ENCODE assay signal across 11 cellular contexts in the genomic region with DNA sequence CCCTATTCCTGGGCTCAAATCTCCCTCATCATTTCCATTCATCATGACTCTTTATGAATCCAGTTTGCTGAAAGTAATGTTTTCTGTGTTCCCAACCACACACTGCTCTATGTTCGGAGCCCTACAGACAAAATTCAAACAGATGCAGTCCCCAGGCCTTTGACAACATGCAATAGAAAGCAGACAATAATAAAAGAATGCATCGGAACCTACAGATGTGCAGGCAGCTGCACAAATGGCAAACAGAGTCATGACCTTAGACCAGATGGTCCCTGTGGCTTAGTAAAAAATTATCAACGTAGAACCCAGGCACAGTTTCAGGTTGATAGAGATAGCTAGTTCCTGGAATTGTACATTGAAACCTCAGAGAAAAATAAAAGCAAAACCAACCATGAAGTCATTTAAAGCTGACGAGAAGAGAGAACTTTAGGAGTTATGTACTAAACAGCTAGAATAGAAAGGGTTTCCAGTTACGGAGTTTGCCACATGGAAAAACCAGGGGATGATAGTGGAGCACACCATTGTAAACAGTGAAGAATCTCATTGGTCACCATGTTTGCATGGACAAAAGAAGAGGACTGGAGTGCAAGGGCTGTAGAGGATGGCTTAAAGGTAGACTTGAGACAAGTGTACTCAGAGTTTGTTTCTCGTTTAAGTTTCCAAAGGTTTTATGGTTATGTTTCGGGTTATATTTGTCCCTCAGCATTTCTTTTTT. TPM values are rescaled to one million over a fixed set of nuclear protein-coding genes. Genes with fewer than 3 reads are reported as not detected.
DNase-seq lines count a peak whose midpoint lies in the region; ATAC-seq, FAIRE-seq and TF ChIP-seq lines count a peak whose summit lies in the region.
"Had no signal": no experiment of that assay in that cellular context is flagged by ENCODE, and none has a peak within 500 bp of the region (broad histone marks: within the 10 kb centered on the region; RNA-seq: fewer than 3 reads in every experiment).

No MANE protein-coding gene starts in this region.

- no peak for TF ChIP-seq POLR2A in testis (IDR thresholded peaks at IDR 0.05)

- H3K4me3 ChIP-seq in astrocyte (ENCODE audit: insufficient read depth, low read depth, low read length) (no peak overlapping the region), testis (no peak overlapping the region)
- H3K4me3 ChIP-seq: lung had no signal

- no peaks in the 10 kb centered on the region for H3K36me3 Mint-ChIP-seq in astrocyte (ENCODE audit: low read depth, unreplicated experiment)

- H3K36me3 ChIP-seq in astrocyte (ENCODE audit: insufficient read depth, low read length) (no peaks in the 10 kb centered on the region), testis (ENCODE audit: low read depth, missing control alignments) (no peaks in the 10 kb centered on the region)

- intact Hi-C loops in testis (cut with DNase I; ENCODE audit: low total_unique reads) = no loop called here

- peaks cover 43% of the 10 kb centered on the region for H3K4me1 Mint-ChIP-seq in astrocyte (ENCODE audit: low read depth, unreplicated experiment)

- no peak overlapping the region for H3K9ac ChIP-seq in astrocyte (ENCODE audit: low read length)

- no peaks in the 10 kb centered on the region for H3K79me2 ChIP-seq in astrocyte (ENCODE audit: insufficient read depth, low read length)

- no peak for FAIRE-seq in astrocyte (lab: Jason Lieb, UNC)

- no peak overlapping the region for H3K27ac Mint-ChIP-seq in astrocyte (ENCODE audit: unreplicated experiment)

- H2AFZ ChIP-seq in astrocyte (ENCODE audit: low read depth, low read length) = no peak overlapping the region

- H3K27ac ChIP-seq in astrocyte (ENCODE audit: low read depth, low read length) (no peak overlapping the region), testis (no peak overlapping the region)
- H3K27ac ChIP-seq: epithelial cell of prostate had no signal

- H3K4me3 Mint-ChIP-seq in astrocyte (ENCODE audit: unreplicated experiment) = no peak overlapping the region

- TF ChIP-seq CTCF in astrocyte (IDR thresholded peaks at IDR 0.05; ENCODE audit: insufficient read depth, low read depth, low read length) = no peak
- TF ChIP-seq CTCF in testis (IDR thresholded peaks at IDR 0.05) = no peak

- H3K4me2 ChIP-seq in astrocyte (ENCODE audit: low read length) = peak overlapping the region; percentile 70

- ATAC-seq in GM18867 (IDR thresholded peaks at IDR 0.05; ENCODE audit: unreplicated experiment) = peak; percentile 81
- ATAC-seq in GM21529 (IDR thresholded peaks at IDR 0.05; ENCODE audit: unreplicated experiment) = peak; percentile 84
- ATAC-seq in HG03457 (IDR thresholded peaks at IDR 0.05; ENCODE audit: unreplicated experiment) = peak; percentile 92

- no peaks in the 10 kb centered on the region for H3K27me3 ChIP-seq in astrocyte (ENCODE audit: insufficient read depth, low read length)
- H3K27me3 ChIP-seq in testis = no peaks in the 10 kb centered on the region

- H4K20me1 ChIP-seq in astrocyte (ENCODE audit: insufficient read depth, low read length) = no peaks in the 10 kb centered on the region

- no peaks in the 10 kb centered on the region for H3K27me3 Mint-ChIP-seq in astrocyte (ENCODE audit: low read depth, unreplicated experiment)

- H3K9me3 ChIP-seq in astrocyte (ENCODE audit: insufficient read depth, low read depth, low read length) (no peaks in the 10 kb centered on the region), testis (no peaks in the 10 kb centered on the region)

- DNase-seq in astrocyte (ENCODE audit: low read depth) (no peak), testis (no peak), activated gamma-delta T cell (lab: John Stamatoyannopoulos, UW) (no peak), NCI-H1694 (lab: John Stamatoyannopoulos, UW) (no peak), epidermal melanocyte (ENCODE audit: insufficient read length, low spot score) (no peak)
- DNase-seq: NCI-H1436 treated with DMSO at 0.1 percent for 48 hours had no signal

- H3K9me3 Mint-ChIP-seq in astrocyte (ENCODE audit: unreplicated experiment) = no peaks in the 10 kb centered on the region

- H3K4me1 ChIP-seq in astrocyte (ENCODE audit: insufficient read depth, low read length) = peaks cover 21% of the 10 kb centered on the region
- H3K4me1 ChIP-seq in testis = no peaks in the 10 kb centered on the region

- WGBS in testis, 2 donors = 70 to 76% methylated on average over 7 of the region's 7 CpGs

RNA-seq across cellular contexts. Expression of gene ACVR1, which starts 23.2 kb away (rescaled TPM):
- total RNA-seq in astrocyte (45.9 and 54.6 TPM in 2 replicates), testis (10 to 100 TPM; 10.3 to 14.9 TPM)
- polyA plus RNA-seq in testis (ENCODE audit: insufficient read depth, low read depth, low replicate concordance) = 15.3 TPM
